Comparison of ENCODE assay signal across 9 cellular contexts in the genomic region with DNA sequence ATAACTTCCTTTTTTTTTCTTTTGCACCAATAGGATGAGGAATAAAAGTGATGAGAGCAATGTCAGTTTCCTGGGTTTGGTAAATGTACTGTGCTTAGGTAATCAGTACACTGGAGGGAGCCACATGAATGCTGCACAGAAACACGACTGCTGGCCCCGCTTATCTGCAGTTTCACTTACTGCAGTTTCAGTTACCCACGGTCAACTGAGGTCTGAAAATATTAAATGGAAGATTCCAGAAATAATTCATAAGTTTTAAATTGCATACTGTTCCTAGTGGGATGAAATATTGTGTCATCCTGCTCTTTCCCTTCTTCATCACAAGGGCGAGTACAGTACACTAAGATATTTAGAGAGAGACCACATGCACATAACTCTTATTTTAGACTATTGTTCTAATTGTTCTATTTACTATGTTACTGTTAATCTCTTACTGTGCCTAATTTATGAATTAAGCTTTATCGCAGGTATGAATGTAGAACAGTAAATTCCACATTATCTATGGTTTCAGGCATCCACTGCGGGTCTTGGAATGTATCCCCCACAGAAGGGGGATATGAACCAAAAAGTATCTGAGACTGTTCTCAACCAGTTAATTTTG. TPM values are rescaled to one million over a fixed set of nuclear protein-coding genes. Genes with fewer than 3 reads are reported as not detected.
A peak's percentile ranks its signal among the peaks of the same experiment; 100 is the strongest.
DNase-seq lines count a peak whose midpoint lies in the region; ATAC-seq and TF ChIP-seq lines count a peak whose summit lies in the region.
"Had no signal": no experiment of that assay in that cellular context is flagged by ENCODE, and none has a peak within 500 bp of the region (broad histone marks: within the 10 kb centered on the region; RNA-seq: fewer than 3 reads in every experiment).

No MANE protein-coding gene starts in this region.

- peaks cover 2% of the 10 kb centered on the region for H3K79me2 ChIP-seq in parathyroid adenoma

- intact Hi-C loops in natural killer cell (cut with micrococcal nuclease): no loop called here
- intact Hi-C loops in esophagus muscularis mucosa (cut with DNase I): no loop called here

- peak; percentile 40 to 74 (median 56) for ATAC-seq in natural killer cell
- no peak for ATAC-seq in natural killer cell treated with Interleukin-12 subunit alpha and Interleukin-12 subunit beta and Interleukin-15 and Interleukin-18, amount 100 ng/mL, for 72 hours
- no peak for ATAC-seq in GM19452 (IDR thresholded peaks at IDR 0.05; ENCODE audit: unreplicated experiment)

- H3K9me3 ChIP-seq in SJSA1 (replicated peaks) (no peaks in the 10 kb centered on the region), esophagus muscularis mucosa (no peaks in the 10 kb centered on the region), parathyroid adenoma (ENCODE audit: control insufficient read depth, low read length) (no peaks in the 10 kb centered on the region)

- no peak overlapping the region for H3K27ac Mint-ChIP-seq in natural killer cell
- no peak overlapping the region for H3K27ac Mint-ChIP-seq in natural killer cell treated with Interleukin-12 subunit alpha and Interleukin-12 subunit beta and Interleukin-15 and Interleukin-18, amount 100 ng/mL, for 72 hours

- no peaks in the 10 kb centered on the region for H3K9me3 Mint-ChIP-seq in natural killer cell
- H3K9me3 Mint-ChIP-seq in natural killer cell treated with Interleukin-12 subunit alpha and Interleukin-12 subunit beta and Interleukin-15 and Interleukin-18, amount 100 ng/mL, for 72 hours: no peaks in the 10 kb centered on the region
- H3K9me3 Mint-ChIP-seq: central memory CD8-positive, alpha-beta T cell had no signal

- H3K27ac ChIP-seq in SJSA1: peak overlapping the region; percentile 30
- peak overlapping the region; percentile 22 to 68 (median 43) for H3K27ac ChIP-seq in esophagus muscularis mucosa (replicated peaks in 1 of 4)
- peak overlapping the region; percentile 88 for H3K27ac ChIP-seq in parathyroid adenoma

- H3K36me3 ChIP-seq in SJSA1: peaks cover 13% of the 10 kb centered on the region
- peaks cover 0 to 17% (median 13%) of the 10 kb centered on the region in 4 donors for H3K36me3 ChIP-seq in esophagus muscularis mucosa
- no peaks in the 10 kb centered on the region for H3K36me3 ChIP-seq in parathyroid adenoma (ENCODE audit: control insufficient read depth, insufficient read depth, low read length)

- H3K4me3 ChIP-seq in SJSA1 (no peak overlapping the region; the same call in 1 of the 2 replicates), esophagus muscularis mucosa (peak overlapping the region; percentile 25 to 49 (median 38)), parathyroid adenoma (ENCODE audit: low read depth, low read length) (peak overlapping the region; percentile 41)

- H3K4me2 ChIP-seq in parathyroid adenoma (ENCODE audit: low read length): peak overlapping the region; percentile 39

- H3K27me3 Mint-ChIP-seq in natural killer cell (ENCODE audit: low read depth in 2 of 2): no peaks in the 10 kb centered on the region
- H3K27me3 Mint-ChIP-seq in natural killer cell treated with Interleukin-12 subunit alpha and Interleukin-12 subunit beta and Interleukin-15 and Interleukin-18, amount 100 ng/mL, for 72 hours: no peaks in the 10 kb centered on the region
- H3K27me3 Mint-ChIP-seq: central memory CD8-positive, alpha-beta T cell had no signal

- peaks cover 13% of the 10 kb centered on the region in 2 donors for H3K4me1 Mint-ChIP-seq in natural killer cell
- H3K4me1 Mint-ChIP-seq in natural killer cell treated with Interleukin-12 subunit alpha and Interleukin-12 subunit beta and Interleukin-15 and Interleukin-18, amount 100 ng/mL, for 72 hours (ENCODE audit: low read depth in 2 of 2): peaks cover 8 to 9% of the 10 kb centered on the region in 2 donors

- H3K36me3 Mint-ChIP-seq in natural killer cell: no peaks in the 10 kb centered on the region
- no peaks in the 10 kb centered on the region for H3K36me3 Mint-ChIP-seq in natural killer cell treated with Interleukin-12 subunit alpha and Interleukin-12 subunit beta and Interleukin-15 and Interleukin-18, amount 100 ng/mL, for 72 hours

- H3K4me1 ChIP-seq in SJSA1 (replicated peaks) (peaks cover 20% of the 10 kb centered on the region), esophagus muscularis mucosa (peaks cover 16 to 26% (median 22%) of the 10 kb centered on the region in 4 donors), parathyroid adenoma (peaks cover 13% of the 10 kb centered on the region)

- peak overlapping the region; percentile 90 for H2AFZ ChIP-seq in parathyroid adenoma

- H3K27me3 ChIP-seq in SJSA1 (replicated peaks) (no peaks in the 10 kb centered on the region), esophagus muscularis mucosa (no peaks in the 10 kb centered on the region), parathyroid adenoma (ENCODE audit: control insufficient read depth, insufficient read depth, low read length) (no peaks in the 10 kb centered on the region)

- no peak overlapping the region for H3K4me3 Mint-ChIP-seq in natural killer cell
- no peak overlapping the region for H3K4me3 Mint-ChIP-seq in natural killer cell treated with Interleukin-12 subunit alpha and Interleukin-12 subunit beta and Interleukin-15 and Interleukin-18, amount 100 ng/mL, for 72 hours
- H3K4me3 Mint-ChIP-seq: central memory CD8-positive, alpha-beta T cell had no signal

- no peak overlapping the region for H3K9ac ChIP-seq in parathyroid adenoma

- no peak for TF ChIP-seq POLR2A in esophagus muscularis mucosa (IDR thresholded peaks at IDR 0.05; ENCODE audit: low read depth)

- DNase-seq in natural killer cell: no peak
- no peak for DNase-seq in natural killer cell treated with Interleukin-12 subunit alpha and Interleukin-12 subunit beta and Interleukin-15 and Interleukin-18, amount 100 ng/mL, for 72 hours (ENCODE audit: low spot score)
- DNase-seq in SJSA1 (ENCODE audit: low read depth in 1 of 2, low spot score in 2 of 2): peak in 1 of 2 experiments; percentile 57
- no peak for DNase-seq in esophagus muscularis mucosa (ENCODE audit: extremely low spot score)
- DNase-seq in kidney glomerular epithelial cell (lab: John Stamatoyannopoulos, UW): no peak
- no peak for DNase-seq in NK-92 treated with Interleukin-12 subunit alpha and Interleukin-12 subunit beta, amount 100 ng/mL, for 24 hours (lab: John Stamatoyannopoulos, UW)

- TF ChIP-seq EP300 in esophagus muscularis mucosa (IDR thresholded peaks at IDR 0.05): no peak

- TF ChIP-seq CTCF in natural killer cell (IDR thresholded peaks at IDR 0.05) (no peak), esophagus muscularis mucosa (IDR thresholded peaks at IDR 0.05) (peak; percentile 12 to 25 (median 22)), parathyroid adenoma (IDR thresholded peaks at IDR 0.05) (peak; percentile 42)

- 40% methylated on average over 6 of the region's 6 CpGs for WGBS in esophagus muscularis mucosa

RNA-seq across cellular contexts. Expression of gene LGALS3BP, which starts 6.4 kb away (rescaled TPM):
- total RNA-seq in natural killer cell: 1 to 10 TPM; 4.2 to 8.8 (median 4.2) TPM
- 1 to 10 TPM; 3.4 to 6.7 TPM for total RNA-seq in natural killer cell treated with Interleukin-12 subunit alpha and Interleukin-12 subunit beta and Interleukin-15 and Interleukin-18, amount 100 ng/mL, for 72 hours
- 485 TPM in 2 replicates for total RNA-seq in SJSA1 (2014; rRNA removed; shearing (Covaris generic))
- 100 to 1,000 TPM; 106 to 284 (median 197) TPM for total RNA-seq in esophagus muscularis mucosa

RNA-seq across cellular contexts. Expression of gene CANT1, which starts 23.4 kb away (rescaled TPM):
- 10 to 100 TPM; 40.0 to 58.8 (median 53.4) TPM for total RNA-seq in natural killer cell
- 10 to 100 TPM; 65.7 to 72.3 TPM for total RNA-seq in natural killer cell treated with Interleukin-12 subunit alpha and Interleukin-12 subunit beta and Interleukin-15 and Interleukin-18, amount 100 ng/mL, for 72 hours
- 68.9 and 106 TPM in 2 replicates for total RNA-seq in SJSA1 (2014; rRNA removed; shearing (Covaris generic))
- 10 to 100 TPM; 21.2 to 33.7 (median 27.0) TPM for total RNA-seq in esophagus muscularis mucosa

RNA-seq across cellular contexts. Expression of gene C1QTNF1, which starts 37.8 kb away (rescaled TPM):
- under 1 TPM in 2 of 3 donors, not detected in 1; 0.20 to 0.28 TPM for total RNA-seq in natural killer cell
- not detected for total RNA-seq in natural killer cell treated with Interleukin-12 subunit alpha and Interleukin-12 subunit beta and Interleukin-15 and Interleukin-18, amount 100 ng/mL, for 72 hours
- total RNA-seq in SJSA1 (2014; rRNA removed; shearing (Covaris generic)): 3.6 and 5.1 TPM in 2 replicates
- 100 to 1,000 TPM in 1 of 4 donors, 10 to 100 TPM in 3; 31.1 to 115 (median 70.4) TPM for total RNA-seq in esophagus muscularis mucosa

Comparison
In these comparisons a context has a peak if more than half of its experiments do, and no peak if none do; other contexts are left out.
1. ATAC-seq: peak in natural killer cell (3 of 3); none in natural killer cell treated with Interleukin-12 subunit alpha and Interleukin-12 subunit beta and Interleukin-15 and Interleukin-18, amount 100 ng/mL, for 72 hours (0 of 2) and GM19452 (single experiment).
2. H3K27ac ChIP-seq: peak in every context shown above with its lines; median percentile 88 in parathyroid adenoma; 43 in esophagus muscularis mucosa; 30 in SJSA1.
3. RNA of gene LGALS3BP, which starts 6.4 kb away (total RNA-seq): 485 TPM in SJSA1 and 106 to 284 TPM in esophagus muscularis mucosa; 3.4 to 6.7 TPM in natural killer cell treated with Interleukin-12 subunit alpha and Interleukin-12 subunit beta and Interleukin-15 and Interleukin-18, amount 100 ng/mL, for 72 hours and 4.2 to 8.8 TPM in natural killer cell; every median in the first group is over 10 times any median in the second.